Comparison of ENCODE assay signal across 18 cellular contexts in the genomic region with DNA sequence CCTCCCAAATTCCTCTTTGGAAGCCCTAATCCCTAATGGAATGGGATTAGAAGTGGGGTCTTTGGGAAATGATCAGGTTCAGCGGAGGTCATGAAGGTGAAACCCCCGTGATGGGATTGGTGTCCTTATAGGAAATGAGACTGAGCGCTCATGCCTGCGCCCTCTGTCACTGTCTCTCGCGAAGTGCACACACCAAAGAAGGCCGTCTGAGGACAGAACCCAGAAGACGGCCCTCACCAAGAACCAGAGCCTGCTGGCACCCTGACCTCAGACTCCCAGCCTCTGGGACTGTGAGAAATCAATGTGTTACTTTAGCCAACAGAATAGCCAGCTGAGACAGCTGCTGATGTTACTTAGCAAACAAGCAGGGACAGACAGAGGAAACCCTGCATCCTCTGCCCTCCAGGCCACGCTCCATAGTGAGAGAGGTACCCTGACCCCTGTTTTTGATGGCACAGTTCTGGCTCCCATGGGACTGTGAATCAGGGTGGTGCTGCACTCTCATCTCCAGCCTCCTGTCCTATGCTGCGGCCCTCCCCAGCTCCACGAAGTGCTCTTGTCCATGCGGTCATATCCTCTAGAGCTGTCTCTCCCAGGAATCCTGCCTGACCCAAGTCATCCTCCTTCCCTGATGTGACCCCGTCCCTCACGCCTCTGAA.
"Had no signal": no experiment of that assay in that cellular context is flagged by ENCODE, and none has a peak within 500 bp of the region (broad histone marks: within the 10 kb centered on the region; RNA-seq: fewer than 3 reads in every experiment).

No MANE protein-coding gene starts in this region.

- H3K4me3 ChIP-seq: body of pancreas, dorsolateral prefrontal cortex, gastrocnemius medialis, pancreas, sigmoid colon, tibial nerve had no signal

- DNase-seq: activated CD4-positive, alpha-beta T cell treated with anti-CD3 and anti-CD28 coated beads for 36 hours; activated CD4-positive, alpha-beta T cell treated with anti-CD3 and anti-CD28 coated beads, Interleukin-2, amount 50 U/mL, for 48 hours; activated naive CD4-positive, alpha-beta T cell treated with Interleukin-2 at 50 U/mL for 16 hours; activated T-cell treated with anti-CD3 and anti-CD28 coated beads, Interleukin-2, amount 50 U/mL, for 24 hours; body of pancreas; caudate nucleus; gastrocnemius medialis; immature natural killer cell; mesenchymal stem cell; pancreas; sigmoid colon; T-helper 2 cell had no signal

- FAIRE-seq: colon, pancreas, urothelium cell line had no signal

- H3K9me3 ChIP-seq: body of pancreas, gastrocnemius medialis, neutrophil, pancreas, sigmoid colon, tibial nerve had no signal

- ATAC-seq: activated CD4-positive, alpha-beta T cell treated with anti-CD3 and anti-CD28 coated beads for 36 hours; body of pancreas; gastrocnemius medialis; naive thymus-derived CD4-positive, alpha-beta T cell; pancreas had no signal

- H3K27me3 ChIP-seq: body of pancreas, dorsolateral prefrontal cortex, gastrocnemius medialis, neutrophil, pancreas, sigmoid colon, tibial nerve had no signal

- H3K36me3 ChIP-seq: gastrocnemius medialis, neutrophil, pancreas, sigmoid colon had no signal

- H3K4me1 ChIP-seq: body of pancreas, gastrocnemius medialis, pancreas, sigmoid colon had no signal

- H3K27ac ChIP-seq: body of pancreas, gastrocnemius medialis, neutrophil, pancreas, sigmoid colon, tibial nerve had no signal
